Comparison of ENCODE assay signal across 1 cellular context in the genomic region with DNA sequence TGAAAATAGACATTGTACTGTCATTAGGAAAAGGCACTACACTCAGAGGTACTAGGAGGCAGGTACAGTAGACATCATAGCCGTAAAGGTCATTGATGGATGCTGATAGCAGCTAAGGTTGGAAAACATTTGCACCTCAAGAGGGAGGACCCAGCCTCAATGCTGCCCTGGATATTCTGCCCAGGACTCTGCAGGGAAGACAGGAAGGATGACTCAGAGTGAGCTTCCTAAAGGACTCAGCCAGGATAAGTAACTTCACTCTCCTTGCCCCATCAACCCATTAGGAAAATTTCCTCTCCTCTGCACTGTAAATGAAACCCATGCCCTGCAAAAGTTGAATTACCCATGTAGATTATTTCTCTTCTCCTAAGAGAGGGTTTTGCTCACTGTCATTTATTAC.
TF ChIP-seq lines count a peak whose summit lies in the region.

No MANE protein-coding gene starts in this region.

TF ChIP-seq in GM23338, 12 proteins besides CTCF, POLR2A, EP300 and RAD21 (continued from another document):
- TF ChIP-seq, protein P1, sequence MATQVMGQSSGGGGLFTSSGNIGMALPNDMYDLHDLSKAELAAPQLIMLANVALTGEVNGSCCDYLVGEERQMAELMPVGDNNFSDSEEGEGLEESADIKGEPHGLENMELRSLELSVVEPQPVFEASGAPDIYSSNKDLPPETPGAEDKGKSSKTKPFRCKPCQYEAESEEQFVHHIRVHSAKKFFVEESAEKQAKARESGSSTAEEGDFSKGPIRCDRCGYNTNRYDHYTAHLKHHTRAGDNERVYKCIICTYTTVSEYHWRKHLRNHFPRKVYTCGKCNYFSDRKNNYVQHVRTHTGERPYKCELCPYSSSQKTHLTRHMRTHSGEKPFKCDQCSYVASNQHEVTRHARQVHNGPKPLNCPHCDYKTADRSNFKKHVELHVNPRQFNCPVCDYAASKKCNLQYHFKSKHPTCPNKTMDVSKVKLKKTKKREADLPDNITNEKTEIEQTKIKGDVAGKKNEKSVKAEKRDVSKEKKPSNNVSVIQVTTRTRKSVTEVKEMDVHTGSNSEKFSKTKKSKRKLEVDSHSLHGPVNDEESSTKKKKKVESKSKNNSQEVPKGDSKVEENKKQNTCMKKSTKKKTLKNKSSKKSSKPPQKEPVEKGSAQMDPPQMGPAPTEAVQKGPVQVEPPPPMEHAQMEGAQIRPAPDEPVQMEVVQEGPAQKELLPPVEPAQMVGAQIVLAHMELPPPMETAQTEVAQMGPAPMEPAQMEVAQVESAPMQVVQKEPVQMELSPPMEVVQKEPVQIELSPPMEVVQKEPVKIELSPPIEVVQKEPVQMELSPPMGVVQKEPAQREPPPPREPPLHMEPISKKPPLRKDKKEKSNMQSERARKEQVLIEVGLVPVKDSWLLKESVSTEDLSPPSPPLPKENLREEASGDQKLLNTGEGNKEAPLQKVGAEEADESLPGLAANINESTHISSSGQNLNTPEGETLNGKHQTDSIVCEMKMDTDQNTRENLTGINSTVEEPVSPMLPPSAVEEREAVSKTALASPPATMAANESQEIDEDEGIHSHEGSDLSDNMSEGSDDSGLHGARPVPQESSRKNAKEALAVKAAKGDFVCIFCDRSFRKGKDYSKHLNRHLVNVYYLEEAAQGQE (IDR thresholded peaks at IDR 0.05; ENCODE audit: unreplicated experiment), result no peak
- no peak for TF ChIP-seq ZNF114 (CRISPR knock-in tag; IDR thresholded peaks at IDR 0.05)
- TF ChIP-seq, protein P2, sequence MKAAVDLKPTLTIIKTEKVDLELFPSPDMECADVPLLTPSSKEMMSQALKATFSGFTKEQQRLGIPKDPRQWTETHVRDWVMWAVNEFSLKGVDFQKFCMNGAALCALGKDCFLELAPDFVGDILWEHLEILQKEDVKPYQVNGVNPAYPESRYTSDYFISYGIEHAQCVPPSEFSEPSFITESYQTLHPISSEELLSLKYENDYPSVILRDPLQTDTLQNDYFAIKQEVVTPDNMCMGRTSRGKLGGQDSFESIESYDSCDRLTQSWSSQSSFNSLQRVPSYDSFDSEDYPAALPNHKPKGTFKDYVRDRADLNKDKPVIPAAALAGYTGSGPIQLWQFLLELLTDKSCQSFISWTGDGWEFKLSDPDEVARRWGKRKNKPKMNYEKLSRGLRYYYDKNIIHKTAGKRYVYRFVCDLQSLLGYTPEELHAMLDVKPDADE (IDR thresholded peaks at IDR 0.05), result no peak
- TF ChIP-seq, protein P3, sequence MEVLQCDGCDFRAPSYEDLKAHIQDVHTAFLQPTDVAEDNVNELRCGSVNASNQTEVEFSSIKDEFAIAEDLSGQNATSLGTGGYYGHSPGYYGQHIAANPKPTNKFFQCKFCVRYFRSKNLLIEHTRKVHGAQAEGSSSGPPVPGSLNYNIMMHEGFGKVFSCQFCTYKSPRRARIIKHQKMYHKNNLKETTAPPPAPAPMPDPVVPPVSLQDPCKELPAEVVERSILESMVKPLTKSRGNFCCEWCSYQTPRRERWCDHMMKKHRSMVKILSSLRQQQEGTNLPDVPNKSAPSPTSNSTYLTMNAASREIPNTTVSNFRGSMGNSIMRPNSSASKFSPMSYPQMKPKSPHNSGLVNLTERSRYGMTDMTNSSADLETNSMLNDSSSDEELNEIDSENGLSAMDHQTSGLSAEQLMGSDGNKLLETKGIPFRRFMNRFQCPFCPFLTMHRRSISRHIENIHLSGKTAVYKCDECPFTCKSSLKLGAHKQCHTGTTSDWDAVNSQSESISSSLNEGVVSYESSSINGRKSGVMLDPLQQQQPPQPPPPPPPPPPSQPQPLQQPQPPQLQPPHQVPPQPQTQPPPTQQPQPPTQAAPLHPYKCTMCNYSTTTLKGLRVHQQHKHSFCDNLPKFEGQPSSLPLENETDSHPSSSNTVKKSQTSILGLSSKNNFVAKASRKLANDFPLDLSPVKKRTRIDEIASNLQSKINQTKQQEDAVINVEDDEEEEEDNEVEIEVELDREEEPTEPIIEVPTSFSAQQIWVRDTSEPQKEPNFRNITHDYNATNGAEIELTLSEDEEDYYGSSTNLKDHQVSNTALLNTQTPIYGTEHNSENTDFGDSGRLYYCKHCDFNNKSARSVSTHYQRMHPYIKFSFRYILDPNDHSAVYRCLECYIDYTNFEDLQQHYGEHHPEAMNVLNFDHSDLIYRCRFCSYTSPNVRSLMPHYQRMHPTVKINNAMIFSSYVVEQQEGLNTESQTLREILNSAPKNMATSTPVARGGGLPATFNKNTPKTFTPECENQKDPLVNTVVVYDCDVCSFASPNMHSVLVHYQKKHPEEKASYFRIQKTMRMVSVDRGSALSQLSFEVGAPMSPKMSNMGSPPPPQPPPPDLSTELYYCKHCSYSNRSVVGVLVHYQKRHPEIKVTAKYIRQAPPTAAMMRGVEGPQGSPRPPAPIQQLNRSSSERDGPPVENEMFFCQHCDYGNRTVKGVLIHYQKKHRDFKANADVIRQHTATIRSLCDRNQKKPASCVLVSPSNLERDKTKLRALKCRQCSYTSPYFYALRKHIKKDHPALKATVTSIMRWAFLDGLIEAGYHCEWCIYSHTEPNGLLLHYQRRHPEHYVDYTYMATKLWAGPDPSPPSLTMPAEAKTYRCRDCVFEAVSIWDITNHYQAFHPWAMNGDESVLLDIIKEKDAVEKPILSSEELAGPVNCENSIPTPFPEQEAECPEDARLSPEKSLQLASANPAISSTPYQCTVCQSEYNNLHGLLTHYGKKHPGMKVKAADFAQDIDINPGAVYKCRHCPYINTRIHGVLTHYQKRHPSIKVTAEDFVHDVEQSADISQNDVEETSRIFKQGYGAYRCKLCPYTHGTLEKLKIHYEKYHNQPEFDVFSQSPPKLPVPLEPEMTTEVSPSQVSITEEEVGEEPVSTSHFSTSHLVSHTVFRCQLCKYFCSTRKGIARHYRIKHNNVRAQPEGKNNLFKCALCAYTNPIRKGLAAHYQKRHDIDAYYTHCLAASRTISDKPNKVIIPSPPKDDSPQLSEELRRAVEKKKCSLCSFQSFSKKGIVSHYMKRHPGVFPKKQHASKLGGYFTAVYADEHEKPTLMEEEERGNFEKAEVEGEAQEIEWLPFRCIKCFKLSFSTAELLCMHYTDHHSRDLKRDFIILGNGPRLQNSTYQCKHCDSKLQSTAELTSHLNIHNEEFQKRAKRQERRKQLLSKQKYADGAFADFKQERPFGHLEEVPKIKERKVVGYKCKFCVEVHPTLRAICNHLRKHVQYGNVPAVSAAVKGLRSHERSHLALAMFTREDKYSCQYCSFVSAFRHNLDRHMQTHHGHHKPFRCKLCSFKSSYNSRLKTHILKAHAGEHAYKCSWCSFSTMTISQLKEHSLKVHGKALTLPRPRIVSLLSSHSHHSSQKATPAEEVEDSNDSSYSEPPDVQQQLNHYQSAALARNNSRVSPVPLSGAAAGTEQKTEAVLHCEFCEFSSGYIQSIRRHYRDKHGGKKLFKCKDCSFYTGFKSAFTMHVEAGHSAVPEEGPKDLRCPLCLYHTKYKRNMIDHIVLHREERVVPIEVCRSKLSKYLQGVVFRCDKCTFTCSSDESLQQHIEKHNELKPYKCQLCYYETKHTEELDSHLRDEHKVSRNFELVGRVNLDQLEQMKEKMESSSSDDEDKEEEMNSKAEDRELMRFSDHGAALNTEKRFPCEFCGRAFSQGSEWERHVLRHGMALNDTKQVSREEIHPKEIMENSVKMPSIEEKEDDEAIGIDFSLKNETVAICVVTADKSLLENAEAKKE (CRISPR knock-in tag; IDR thresholded peaks at IDR 0.05), result no peak
TF ChIP-seq in GM23338: peak in this region for 0.
